Comparison of ENCODE assay signal across 1 cellular context in genomic region chr11:17498475-17498874, GRCh38.
TF ChIP-seq lines count a peak whose summit lies in the region.

No MANE protein-coding gene starts in this region.

TF ChIP-seq in SK-N-SH, 30 proteins besides CTCF, POLR2A, EP300 and RAD21 (continued from another document):
- TF ChIP-seq IRF3 (IDR thresholded peaks at IDR 0.05; ENCODE audit: low read depth, low read length): no peak
- TF ChIP-seq MXI1 (IDR thresholded peaks at IDR 0.05; ENCODE audit: low read depth, low read length): no peak
- no peak for TF ChIP-seq GABPA (IDR thresholded peaks at IDR 0.05; ENCODE audit: low read depth)
- no peak for TF ChIP-seq NFIC (IDR thresholded peaks at IDR 0.05; ENCODE audit: borderline replicate concordance)
- TF ChIP-seq FOXJ3 (CRISPR knock-in tag; IDR thresholded peaks at IDR 0.05): no peak
- TF ChIP-seq CHD2 (IDR thresholded peaks at IDR 0.05; ENCODE audit: low read length, partially characterized antibody): no peak
- TF ChIP-seq POLR2AphosphoS5 (IDR thresholded peaks at IDR 0.05; ENCODE audit: low read depth, low read length): no peak
- no peak for TF ChIP-seq RCOR1 (IDR thresholded peaks at IDR 0.05; ENCODE audit: low read length)
